In the genomic region with DNA sequence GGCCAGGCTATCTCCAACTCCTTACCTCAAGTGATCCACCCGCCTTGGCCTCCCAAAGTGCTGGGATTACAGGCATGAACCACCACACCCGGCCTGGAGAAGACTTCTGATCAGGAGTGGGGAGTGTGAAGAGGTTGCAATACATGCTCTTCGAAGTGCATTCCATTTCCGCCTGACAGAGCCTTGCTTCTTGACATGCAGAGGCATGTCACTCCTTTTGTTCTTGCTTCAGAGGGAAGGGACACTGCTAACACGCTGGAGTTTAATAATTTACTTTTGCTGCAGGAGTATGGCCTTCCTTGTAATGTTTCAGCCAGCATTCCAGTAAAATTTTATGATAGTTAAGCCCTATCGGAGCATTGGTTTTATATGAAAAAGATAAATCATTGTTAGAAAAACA, we compare ENCODE assay signal across 18 cellular contexts. TPM values are rescaled to one million over a fixed set of nuclear protein-coding genes. Genes with fewer than 3 reads are reported as not detected.
DNase-seq lines count a peak whose midpoint lies in the region; ATAC-seq and TF ChIP-seq lines count a peak whose summit lies in the region.
"Had no signal": no experiment of that assay in that cellular context is flagged by ENCODE, and none has a peak within 500 bp of the region (broad histone marks: within the 10 kb centered on the region; RNA-seq: fewer than 3 reads in every experiment).

No MANE protein-coding gene starts in this region.

- H3K36me3 Mint-ChIP-seq in Caco-2 (ENCODE audit: insufficient read depth, unreplicated experiment) (no peaks in the 10 kb centered on the region), glutamatergic neuron (ENCODE audit: unreplicated experiment) (no peaks in the 10 kb centered on the region), nephron (ENCODE audit: low read depth) (peaks cover 4% of the 10 kb centered on the region)
- H3K36me3 Mint-ChIP-seq: activated CD8-positive, alpha-beta memory T cell treated with anti-CD3 and anti-CD28 coated beads, Interleukin-2, amount 10 ng/mL, durations not matched to agents 7 days and 5 days had no signal

- H3K4me3 Mint-ChIP-seq in Caco-2 (ENCODE audit: unreplicated experiment), result no peak overlapping the region
- peak overlapping the region; percentile 6 for H3K4me3 Mint-ChIP-seq in glutamatergic neuron (ENCODE audit: unreplicated experiment)
- H3K4me3 Mint-ChIP-seq in nephron, result no peak overlapping the region
- H3K4me3 Mint-ChIP-seq: activated CD8-positive, alpha-beta memory T cell treated with anti-CD3 and anti-CD28 coated beads, Interleukin-2, amount 10 ng/mL, durations not matched to agents 7 days and 5 days; stimulated activated naive CD8-positive, alpha-beta T cell treated with anti-CD3 and anti-CD28 coated beads, Interleukin-15, Interleukin-2, amounts not matched to agents 100 ng/mL and 50 ng/mL, for 24 hours; T-helper 1 cell treated with Interleukin-12 subunit alpha and Interleukin-12 subunit beta and Interleukin-4 antibody, amounts not matched to agents 30 μg/mL and 1 μg/mL, for 36 hours had no signal

- CTCF ChIA-PET in Caco-2 (lab: Charles Lee), result no interaction called here
- CTCF ChIA-PET in RWPE1 (lab: Yijun Ruan, JAX), result interaction anchor here (0.6 kb wide), 1 partner anchor 1208 kb away, joined by 4 read pairs; no protein-coding TSS in a partner anchor

- H3K9me3 Mint-ChIP-seq in Caco-2 (ENCODE audit: unreplicated experiment), result no peaks in the 10 kb centered on the region
- H3K9me3 Mint-ChIP-seq in glutamatergic neuron (ENCODE audit: unreplicated experiment), result peaks cover 4% of the 10 kb centered on the region
- H3K9me3 Mint-ChIP-seq in nephron, result no peaks in the 10 kb centered on the region
- H3K9me3 Mint-ChIP-seq: stimulated activated naive CD8-positive, alpha-beta T cell treated with anti-CD3 and anti-CD28 coated beads, Interleukin-15, Interleukin-2, amounts not matched to agents 100 ng/mL and 50 ng/mL, for 24 hours; T-helper 1 cell treated with Interleukin-12 subunit alpha and Interleukin-12 subunit beta and Interleukin-4 antibody, amounts not matched to agents 30 μg/mL and 1 μg/mL, for 36 hours had no signal

- POLR2A ChIA-PET in Caco-2 (lab: Charles Lee), result no interaction called here
- POLR2A ChIA-PET in RWPE1 (lab: Yijun Ruan, JAX; ENCODE audit: low non-redundant PET), result no interaction called here

- intact Hi-C loops in Caco-2 (cut with micrococcal nuclease; ENCODE audit: unreplicated experiment) (no loop called here), lower lobe of right lung (cut with DNase I) (no loop called here)

- BruUV-seq in Caco-2 (replicated peaks; lab: Mats Ljungman, UMichigan), result no TSS peak

- peak overlapping the region; percentile 77 for H3K27ac ChIP-seq in RWPE1
- no peak overlapping the region for H3K27ac ChIP-seq in lower lobe of right lung
- H3K27ac ChIP-seq: heart right ventricle, upper lobe of right lung had no signal

- H3K27me3 Mint-ChIP-seq in Caco-2 (ENCODE audit: insufficient read depth, unreplicated experiment), result no peaks in the 10 kb centered on the region
- peaks cover 4% of the 10 kb centered on the region for H3K27me3 Mint-ChIP-seq in glutamatergic neuron (ENCODE audit: unreplicated experiment)
- H3K27me3 Mint-ChIP-seq in nephron (ENCODE audit: low read depth), result no peaks in the 10 kb centered on the region
- H3K27me3 Mint-ChIP-seq: activated CD8-positive, alpha-beta memory T cell treated with anti-CD3 and anti-CD28 coated beads, Interleukin-2, amount 10 ng/mL, durations not matched to agents 7 days and 5 days; stimulated activated naive CD8-positive, alpha-beta T cell treated with anti-CD3 and anti-CD28 coated beads, Interleukin-15, Interleukin-2, amounts not matched to agents 100 ng/mL and 50 ng/mL, for 24 hours had no signal

- peak; percentile 54 to 57 for DNase-seq in Caco-2
- peak; percentile 61 for DNase-seq in RWPE1 (ENCODE audit: low spot score)
- DNase-seq in glutamatergic neuron, result no peak
- no peak for DNase-seq in lower lobe of right lung
- no peak for DNase-seq in COLO668 (lab: John Stamatoyannopoulos, UW; ENCODE audit: unreplicated experiment)
- DNase-seq in stimulated activated naive CD8-positive, alpha-beta T cell treated with anti-CD3 and anti-CD28 coated beads, Interleukin-15, Interleukin-2, amounts not matched to agents 100 U/mL and 50 U/mL, for 24 hours, result no peak
- DNase-seq in central memory CD4-positive, alpha-beta T cell, result no peak
- DNase-seq: activated CD4-positive, CD25-positive, alpha-beta regulatory T cell treated with anti-CD3 and anti-CD28 coated beads, Interleukin-2, amount 50 U/mL, for 72 hours; activated CD8-positive, alpha-beta memory T cell treated with anti-CD3 and anti-CD28 coated beads, Interleukin-2, amount 10 ng/mL, durations not matched to agents 7 days and 5 days; aorta; heart right ventricle; kidney; NCI-H1105; upper lobe of right lung had no signal

- no peak overlapping the region for H3K4me3 ChIP-seq in Caco-2 (ENCODE audit: low read depth, low read length)
- H3K4me3 ChIP-seq in lower lobe of right lung, result no peak overlapping the region
- H3K4me3 ChIP-seq: heart right ventricle, K562, upper lobe of right lung had no signal

- TF ChIP-seq CTCF in Caco-2 (IDR thresholded peaks at IDR 0.05; ENCODE audit: insufficient read depth in 1 of 2, low read depth in 1 of 2, low read length in 1 of 2, severe bottlenecking in 1 of 2, unreplicated experiment in 1 of 2) (no peak), RWPE1 (conservative IDR thresholded peaks at IDR 0.05; ENCODE audit: low read depth) (no peak), glutamatergic neuron (IDR thresholded peaks at IDR 0.05; ENCODE audit: partially characterized antibody, unreplicated experiment) (no peak), nephron (IDR thresholded peaks at IDR 0.05; ENCODE audit: unreplicated experiment in 3 of 3) (no peak), lower lobe of right lung (IDR thresholded peaks at IDR 0.05) (no peak)

- H3K27ac Mint-ChIP-seq in Caco-2 (ENCODE audit: unreplicated experiment) (no peak overlapping the region), glutamatergic neuron (ENCODE audit: unreplicated experiment) (no peak overlapping the region), nephron (peak overlapping the region; percentile 12 to 80 (median 76))
- H3K27ac Mint-ChIP-seq: activated CD8-positive, alpha-beta memory T cell treated with anti-CD3 and anti-CD28 coated beads, Interleukin-2, amount 10 ng/mL, durations not matched to agents 7 days and 5 days; stimulated activated naive CD8-positive, alpha-beta T cell treated with anti-CD3 and anti-CD28 coated beads, Interleukin-15, Interleukin-2, amounts not matched to agents 100 ng/mL and 50 ng/mL, for 24 hours; T-helper 1 cell treated with Interleukin-12 subunit alpha and Interleukin-12 subunit beta and Interleukin-4 antibody, amounts not matched to agents 30 μg/mL and 1 μg/mL, for 36 hours had no signal

- H3K4me1 ChIP-seq in Caco-2 (peaks cover 12% of the 10 kb centered on the region), lower lobe of right lung (no peaks in the 10 kb centered on the region)

- no peaks in the 10 kb centered on the region for H3K27me3 ChIP-seq in Caco-2 (replicated peaks; ENCODE audit: control insufficient read depth, insufficient read depth, low read length)
- H3K27me3 ChIP-seq in lower lobe of right lung (ENCODE audit: low read depth), result no peaks in the 10 kb centered on the region
- H3K27me3 ChIP-seq: heart right ventricle, upper lobe of right lung had no signal

- H3K4me1 Mint-ChIP-seq in Caco-2 (ENCODE audit: low read depth, unreplicated experiment) (peaks cover 11% of the 10 kb centered on the region), glutamatergic neuron (ENCODE audit: low read depth, unreplicated experiment) (peaks cover 63% of the 10 kb centered on the region), nephron (peaks cover 69% of the 10 kb centered on the region)
- H3K4me1 Mint-ChIP-seq: activated CD8-positive, alpha-beta memory T cell treated with anti-CD3 and anti-CD28 coated beads, Interleukin-2, amount 10 ng/mL, durations not matched to agents 7 days and 5 days had no signal

- ATAC-seq in lower lobe of right lung, result no peak
- no peak for ATAC-seq in stimulated activated naive CD8-positive, alpha-beta T cell treated with anti-CD3 and anti-CD28 coated beads, Interleukin-15, Interleukin-2, amounts not matched to agents 100 U/mL and 50 U/mL, for 24 hours
- ATAC-seq: activated CD8-positive, alpha-beta memory T cell treated with anti-CD3 and anti-CD28 coated beads, Interleukin-2, amount 10 ng/mL, durations not matched to agents 7 days and 5 days; heart right ventricle; K562; upper lobe of right lung had no signal

- H3K9me3 ChIP-seq in Caco-2 (no peaks in the 10 kb centered on the region), lower lobe of right lung (no peaks in the 10 kb centered on the region)
- H3K9me3 ChIP-seq: heart right ventricle, upper lobe of right lung had no signal

- H3K36me3 ChIP-seq in Caco-2 (ENCODE audit: control insufficient read depth, insufficient read depth, low read length), result no peaks in the 10 kb centered on the region
- H3K36me3 ChIP-seq in lower lobe of right lung, result no peaks in the 10 kb centered on the region
- H3K36me3 ChIP-seq: upper lobe of right lung had no signal

RNA-seq across cellular contexts. Expression of a gene that starts 21.8 kb away (rescaled TPM):
- total RNA-seq in Caco-2 (2022) (4.7 and 4.8 TPM in 2 replicates), glutamatergic neuron (ENCODE audit: unreplicated experiment) (9.7 TPM), lower lobe of right lung (8.3 TPM)

Comparison
In these comparisons a context has a peak if more than half of its experiments do, and no peak if none do; other contexts are left out.
1. DNase-seq: peak in Caco-2 (2 of 2) and RWPE1 (single experiment); none in glutamatergic neuron (single experiment), lower lobe of right lung (single experiment), COLO668 (single experiment), stimulated activated naive CD8-positive, alpha-beta T cell treated with anti-CD3 and anti-CD28 coated beads, Interleukin-15, Interleukin-2, amounts not matched to agents 100 U/mL and 50 U/mL, for 24 hours (single experiment) and central memory CD4-positive, alpha-beta T cell (single experiment).
2. H3K27ac Mint-ChIP-seq: peak in nephron (3 of 3); none in Caco-2 (single experiment) and glutamatergic neuron (single experiment).